17 cellular contexts compared by ENCODE assay signal in genomic region chr3:59862686-59863085, GRCh38.
DNase-seq lines count a peak whose midpoint lies in the region; FAIRE-seq lines count a peak whose summit lies in the region.
"Had no signal": no experiment of that assay in that cellular context is flagged by ENCODE, and none has a peak within 500 bp of the region (broad histone marks: within the 10 kb centered on the region; RNA-seq: fewer than 3 reads in every experiment).

No MANE protein-coding gene starts in this region.

- FAIRE-seq in GM19239 (lab: Jason Lieb, UNC) = no peak
- FAIRE-seq: GM12892, TTC549 had no signal

- DNase-seq in AG08395 (ENCODE audit: low spot score) = peak; percentile 18
- DNase-seq in HS-27A (ENCODE audit: low read depth) = peak; percentile 81
- DNase-seq in UCSD-AML1 (lab: John Stamatoyannopoulos, UW; ENCODE audit: unreplicated experiment) = peak; percentile 20
- DNase-seq in iris pigment epithelial cell (ENCODE audit: low read depth) = peak; percentile 89
- no peak for DNase-seq in HuH-7 (ENCODE audit: low spot score)
- DNase-seq in GM19239 (ENCODE audit: insufficient read length, low spot score) = no peak
- DNase-seq in NCI-H2081 treated with DMSO at 0.1 percent for 48 hours (lab: John Stamatoyannopoulos, UW) = no peak
- DNase-seq in epidermal melanocyte (ENCODE audit: insufficient read length, low spot score) = no peak
- DNase-seq: activated CD8-positive, alpha-beta T cell treated with anti-CD3 and anti-CD28 coated beads for 36 hours; cortex of kidney; GDM1; islet precursor cell; Karpas-422; NCI-H1436 treated with DMSO at 0.1 percent for 48 hours; nucleus accumbens had no signal

Comparison
In these comparisons a context has a peak if more than half of its experiments do, and no peak if none do; other contexts are left out.
1. DNase-seq: peak in AG08395 (single experiment), HS-27A (single experiment), UCSD-AML1 (single experiment) and iris pigment epithelial cell (single experiment); none in HuH-7 (single experiment), GM19239 (single experiment), NCI-H2081 treated with DMSO at 0.1 percent for 48 hours (single experiment) and epidermal melanocyte (single experiment).